Comparison of ENCODE assay signal across 8 cellular contexts in the genomic region with DNA sequence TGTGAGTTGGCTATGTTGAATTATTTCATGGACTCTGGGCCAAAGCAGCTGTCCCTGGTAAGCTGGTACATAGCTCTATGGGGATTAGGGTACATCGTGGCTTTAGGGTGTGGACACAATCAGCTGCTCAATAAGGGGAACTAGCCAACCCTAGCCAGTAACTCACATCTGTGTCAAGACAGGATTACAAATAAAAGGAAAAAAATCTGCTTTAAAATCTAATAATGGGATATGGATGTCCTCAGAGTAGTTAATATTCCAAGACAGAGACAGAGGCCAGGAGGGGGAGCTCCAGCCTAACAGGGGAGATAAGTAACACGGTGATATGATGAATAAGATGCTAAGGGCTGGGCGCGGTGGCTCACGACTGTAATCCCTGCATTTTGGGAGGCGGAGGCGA. TPM values are rescaled to one million over a fixed set of nuclear protein-coding genes. Genes with fewer than 3 reads are reported as not detected.
DNase-seq lines count a peak whose midpoint lies in the region; ATAC-seq, FAIRE-seq and TF ChIP-seq lines count a peak whose summit lies in the region.

No MANE protein-coding gene starts in this region.

- H3K27ac ChIP-seq in A673 (ENCODE audit: low read depth, low read length, poor library complexity, severe bottlenecking) (no peak overlapping the region), HEK293 (ENCODE audit: extremely low read depth, low read depth, low read length) (no peak overlapping the region)

- no peaks in the 10 kb centered on the region for H3K36me3 ChIP-seq in A673 (ENCODE audit: insufficient read depth, low read length, poor library complexity, severe bottlenecking)
- H3K36me3 ChIP-seq in HEK293 (ENCODE audit: control insufficient read depth in 2 of 2, insufficient read depth in 1 of 2, low read length in 2 of 2): no peaks in the 10 kb centered on the region

- peak; percentile 69 for DNase-seq in A673 (ENCODE audit: low spot score)
- DNase-seq in SK-N-DZ (ENCODE audit: low spot score): peak; percentile 24
- DNase-seq in activated naive CD8-positive, alpha-beta T cell treated with anti-CD3 and anti-CD28 coated beads, Interleukin-2, amount 50 U/mL, for 16 hours (ENCODE audit: low read depth, low spot score): peak; percentile 11
- DNase-seq in iPS-NIHi7 (ENCODE audit: extremely low spot score): peak; percentile 54
- DNase-seq in stimulated activated CD4-positive, alpha-beta T cell treated with anti-CD3 and anti-CD28 coated beads, Interleukin-4, amount 100 ng/mL, for 4 hours: peak; percentile 56 to 64
- DNase-seq in GM12891 (ENCODE audit: insufficient read length, low spot score): no peak

- no TSS peak for BruUV-seq in A673 (replicated peaks; lab: Mats Ljungman, UMichigan)

- TF ChIP-seq POLR2A in GM12891 (IDR thresholded peaks at IDR 0.05; ENCODE audit: low read depth, low read length): no peak

- CTCF ChIA-PET in A673 (lab: Charles Lee): no interaction called here
- CTCF ChIA-PET in HEK293 (lab: Yijun Ruan, JAX): interaction anchor here (0.7 to 1.7 kb wide), 3 partner anchors 11 to 1317 kb away, joined by 3 to 9 read pairs (median 4); no protein-coding TSS in a partner anchor

- intact Hi-C loops in A673 (cut with micrococcal nuclease; ENCODE audit: unreplicated experiment): loop anchor here (1.0 kb wide), 1 partner anchor 500 kb away; no protein-coding TSS in a partner anchor

- no peaks in the 10 kb centered on the region for H3K27me3 ChIP-seq in A673 (replicated peaks; ENCODE audit: insufficient read depth, low read depth, low read length, poor library complexity)

- H3K9me3 ChIP-seq in A673 (ENCODE audit: low read depth, low read length, poor library complexity, severe bottlenecking) (no peaks in the 10 kb centered on the region), HEK293 (ENCODE audit: control insufficient read depth, insufficient read depth, low read depth, low read length) (no peaks in the 10 kb centered on the region; the same call in 1 of the 2 replicates)

- no peak for FAIRE-seq in GM12891 (lab: Jason Lieb, UNC)

- POLR2A ChIA-PET in A673 (lab: Charles Lee; ENCODE audit: low non-redundant PET) (no interaction called here), HEK293 (lab: Yijun Ruan, JAX) (interaction anchor here (0.6 kb wide), 1 partner anchor 27 kb away, joined by 5 read pairs; no protein-coding TSS in a partner anchor)

- TF ChIP-seq CTCF in A673 (conservative IDR thresholded peaks at IDR 0.05; ENCODE audit: low read depth, low read length): peak; percentile 62
- no peak for TF ChIP-seq CTCF in HEK293 (tag by site-specific recombination; IDR thresholded peaks at IDR 0.05)

- ATAC-seq in GM18867 (IDR thresholded peaks at IDR 0.05; ENCODE audit: unreplicated experiment): no peak

- H3K4me3 ChIP-seq in A673 (ENCODE audit: low read depth, low read length, poor library complexity, severe bottlenecking) (no peak overlapping the region), HEK293 (ENCODE audit: low read depth, low read length) (no peak overlapping the region)

- H3K4me1 ChIP-seq in A673 (ENCODE audit: insufficient read depth, low read length, poor library complexity, severe bottlenecking): no peaks in the 10 kb centered on the region
- no peaks in the 10 kb centered on the region for H3K4me1 ChIP-seq in HEK293 (ENCODE audit: control insufficient read depth, insufficient read depth, low read length)

TF ChIP-seq in HEK293, 187 proteins besides CTCF, POLR2A, EP300 and RAD21:
- no peak for TF ChIP-seq ZNF239 (tag by site-specific recombination; IDR thresholded peaks at IDR 0.05)
- TF ChIP-seq ZNF654 (tag by site-specific recombination; IDR thresholded peaks at IDR 0.05; ENCODE audit: low read depth): peak; percentile 48

TF ChIP-seq in GM12891, 5 proteins besides CTCF, POLR2A, EP300 and RAD21:
- TF ChIP-seq PAX5 (IDR thresholded peaks at IDR 0.05; ENCODE audit: insufficient read depth, low read length, severe bottlenecking): no peak
- no peak for TF ChIP-seq TAF1 (IDR thresholded peaks at IDR 0.05; ENCODE audit: low read depth, low read length)
- no peak for TF ChIP-seq POU2F2 (IDR thresholded peaks at IDR 0.05; ENCODE audit: low read depth, low read length)
- TF ChIP-seq SPI1 (IDR thresholded peaks at IDR 0.05; ENCODE audit: low read depth, low read length): no peak
- no peak for TF ChIP-seq POLR2AphosphoS5 (IDR thresholded peaks at IDR 0.05; ENCODE audit: low read depth, low read length)

RNA-seq across cellular contexts. Expression of a gene that starts 21.1 kb away (rescaled TPM):
- total RNA-seq in A673 (2021): 19.6 and 22.0 TPM in 2 replicates
- polyA plus RNA-seq in SK-N-DZ (2014; cell fraction: cytosol; rRNA removed): 7.4 and 9.8 TPM in 2 replicates
- polyA plus RNA-seq in SK-N-DZ (2014; cell fraction: nucleus; rRNA removed): 2.8 and 3.8 TPM in 2 replicates
- 9.8 TPM for polyA plus RNA-seq in GM12891 (2012; ENCODE audit: low read depth, missing spikeins)

RNA-seq across cellular contexts. Expression of a gene that starts 48.7 kb away (rescaled TPM):
- total RNA-seq in A673 (2021): 19.4 and 20.7 TPM in 2 replicates
- polyA plus RNA-seq in SK-N-DZ (2014; cell fraction: cytosol; rRNA removed): 4.2 and 4.5 TPM in 2 replicates
- 2.9 and 4.6 TPM in 2 replicates for polyA plus RNA-seq in SK-N-DZ (2014; cell fraction: nucleus; rRNA removed)
- polyA plus RNA-seq in GM12891 (2012; ENCODE audit: low read depth, missing spikeins): 3.2 TPM

RNA-seq across cellular contexts. Expression of a gene that starts 58.4 kb away (rescaled TPM):
- 316 and 324 TPM in 2 replicates for total RNA-seq in A673 (2021)
- 119 and 147 TPM in 2 replicates for polyA plus RNA-seq in SK-N-DZ (2014; cell fraction: cytosol; rRNA removed)
- 56.6 and 76.9 TPM in 2 replicates for polyA plus RNA-seq in SK-N-DZ (2014; cell fraction: nucleus; rRNA removed)
- 145 TPM for polyA plus RNA-seq in GM12891 (2012; ENCODE audit: low read depth, missing spikeins)
